ENCODE assay signal across 1 cellular context in genomic region chr4:186217733-186218293, GRCh38.
TF ChIP-seq lines count a peak whose summit lies in the region.

No MANE protein-coding gene starts in this region.

TF ChIP-seq in H1, 55 proteins besides CTCF, POLR2A, EP300 and RAD21:
- TF ChIP-seq HDAC6 (IDR thresholded peaks at IDR 0.05; ENCODE audit: low read depth, low read length) (no peak), CBX5 (IDR thresholded peaks at IDR 0.05; ENCODE audit: low read depth, low read length) (no peak), YY1 (IDR thresholded peaks at IDR 0.05; ENCODE audit: low read depth, low read length) (no peak), EZH2 (IDR thresholded peaks at IDR 0.05; ENCODE audit: low read depth, low read length, severe bottlenecking) (no peak), USF2 (IDR thresholded peaks at IDR 0.05; ENCODE audit: low read length) (no peak), SUZ12 (IDR thresholded peaks at IDR 0.05; ENCODE audit: low read length) (no peak), ZNF274 (IDR thresholded peaks at IDR 0.05; ENCODE audit: borderline replicate concordance, extremely low read depth, low read length) (no peak), E2F6 (IDR thresholded peaks at IDR 0.05) (no peak), SRF (IDR thresholded peaks at IDR 0.05; ENCODE audit: low read depth, low read length) (no peak), BACH1 (IDR thresholded peaks at IDR 0.05; ENCODE audit: low read length) (no peak), TBP (IDR thresholded peaks at IDR 0.05; ENCODE audit: low read depth, low read length) (no peak), CREB1 (IDR thresholded peaks at IDR 0.05) (no peak), MAX (IDR thresholded peaks at IDR 0.05) (no peak), KDM1A (IDR thresholded peaks at IDR 0.05; ENCODE audit: borderline replicate concordance, low read length) (no peak), POLR2AphosphoS5 (IDR thresholded peaks at IDR 0.05; ENCODE audit: low read depth, low read length) (no peak), KDM5A (IDR thresholded peaks at IDR 0.05; ENCODE audit: low read length) (no peak)
